ENCODE assay signal across 11 cellular contexts in the genomic region with DNA sequence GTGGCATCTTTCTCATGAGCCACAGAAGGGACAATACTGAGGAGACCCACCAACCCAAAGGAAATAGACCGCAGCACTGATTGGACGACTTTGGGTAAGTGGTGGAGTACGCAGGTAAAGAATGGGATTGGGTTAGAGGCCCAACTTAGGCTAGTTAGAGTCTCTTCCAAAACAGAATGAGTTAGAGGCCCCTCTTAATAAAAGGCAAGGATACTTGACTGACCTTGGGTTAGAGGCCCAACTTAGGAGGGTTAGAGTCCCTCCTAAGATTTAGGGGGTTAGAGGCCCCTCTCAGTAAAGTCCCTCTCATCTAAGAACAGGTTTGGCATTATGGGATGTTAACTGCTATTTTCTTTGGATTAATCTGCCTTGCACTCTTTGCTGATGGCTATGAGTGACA. TPM values are rescaled to one million over a fixed set of nuclear protein-coding genes. Genes with fewer than 3 reads are reported as not detected.
"Had no signal": no experiment of that assay in that cellular context is flagged by ENCODE, and none has a peak within 500 bp of the region (broad histone marks: within the 10 kb centered on the region; RNA-seq: fewer than 3 reads in every experiment).

No MANE protein-coding gene starts in this region.

- FAIRE-seq: HTR-8/SVneo, K562 had no signal

- H2AFZ ChIP-seq: GM23248 had no signal

- DNase-seq: GM23248, H7, HFFc6, IMR-90, KG1 had no signal

- H3K9ac ChIP-seq: GM23248 had no signal

- H3K4me3 Mint-ChIP-seq: HFFc6 had no signal

- H3K4me3 ChIP-seq: GM23248, HAP-1, K562 had no signal

- H3K27ac ChIP-seq: GM23248 had no signal

- H3K9me3 Mint-ChIP-seq: HFFc6 had no signal

- ATAC-seq: HCT116 had no signal

- H3K36me3 ChIP-seq: HAP-1 had no signal

- H3K9me3 ChIP-seq: HAP-1 had no signal

- H3K27ac Mint-ChIP-seq: HFFc6 had no signal

RNA-seq across cellular contexts. Expression of a gene that starts 24.6 kb away (rescaled TPM):
- total RNA-seq: GM23248, H4, HFFc6, HT-29, IMR-90, K562 had no signal
- polyA plus RNA-seq: GM23248, IMR-90, K562 had no signal

RNA-seq across cellular contexts. Expression of a gene that starts 36.1 kb away (rescaled TPM):
- total RNA-seq: HT-29 had no signal
- polyA plus RNA-seq: K562 had no signal

RNA-seq across cellular contexts. Expression of a gene that starts 45.4 kb away (rescaled TPM):
- total RNA-seq: GM23248, H4, HFFc6, HT-29 had no signal
- polyA plus RNA-seq: GM23248 had no signal
